9 cellular contexts compared by ENCODE assay signal in the genomic region with DNA sequence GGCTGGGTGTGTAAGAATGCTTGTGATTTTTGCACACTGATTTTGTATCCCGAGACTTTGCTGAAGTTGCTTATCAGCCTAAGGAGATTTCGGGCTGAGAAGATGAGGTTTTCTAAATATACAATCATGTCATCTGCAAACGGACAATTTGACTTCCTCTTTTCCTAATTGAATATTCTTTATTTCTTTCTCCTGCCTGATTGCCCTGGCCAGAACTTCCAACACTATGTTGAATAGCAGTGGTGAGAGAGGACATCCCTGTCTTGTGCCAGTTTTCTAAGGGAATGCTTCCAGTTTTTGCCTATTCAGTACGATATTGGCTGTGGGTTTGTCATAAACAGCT. TPM values are rescaled to one million over a fixed set of nuclear protein-coding genes. Genes with fewer than 3 reads are reported as not detected.
DNase-seq lines count a peak whose midpoint lies in the region; ATAC-seq and TF ChIP-seq lines count a peak whose summit lies in the region.
"Not testable (repeated sequence)": the region's sequence is repeated elsewhere in the genome, so short reads cannot be mapped to it uniquely, and the experiment has no call there.
"Had no signal": no experiment of that assay in that cellular context is flagged by ENCODE, and none has a peak within 500 bp of the region (broad histone marks: within the 10 kb centered on the region; RNA-seq: fewer than 3 reads in every experiment).

No MANE protein-coding gene starts in this region.

- not testable (repeated sequence) for H3K9me2 ChIP-seq in GM23248 (ENCODE audit: insufficient read depth); OCI-LY7 (ENCODE audit: insufficient read depth, low read length)

- not testable (repeated sequence) for H3F3A ChIP-seq in GM23248 (ENCODE audit: insufficient read depth); smooth muscle cell (ENCODE audit: low read depth)

- H2AFZ ChIP-seq in ACC112 (ENCODE audit: low read length, unreplicated experiment) (peak overlapping the region; percentile 84), GM23248 (peak overlapping the region; percentile 88), OCI-LY7 (ENCODE audit: low read length) (peak overlapping the region; percentile 72), smooth muscle cell (ENCODE audit: low read depth) (peak overlapping the region; percentile 88)

- not testable (repeated sequence) for H4K20me1 ChIP-seq in GM23248 (ENCODE audit: insufficient read depth); OCI-LY7 (ENCODE audit: insufficient read depth, low read length); smooth muscle cell (ENCODE audit: low read depth)

- H3K4me2 ChIP-seq in GM23248 (ENCODE audit: unreplicated experiment) (peak overlapping the region; percentile 96), OCI-LY7 (ENCODE audit: low read length) (peak overlapping the region; percentile 79), smooth muscle cell (peak overlapping the region; percentile 94)

- H3K36me3 ChIP-seq in ACC112 (ENCODE audit: insufficient read depth, low read length); GM23248 (ENCODE audit: low read depth); OCI-LY7 (ENCODE audit: insufficient read depth, low read length); right atrium auricular region; naive thymus-derived CD4-positive, alpha-beta T cell (ENCODE audit: control insufficient read depth in 2 of 3, insufficient read depth in 3 of 3, low read length in 3 of 3); smooth muscle cell (ENCODE audit: low read depth): not testable (repeated sequence)

- DNase-seq in GM23248; OCI-LY7 (ENCODE audit: low spot score); activated T-helper 1 cell treated with anti-CD3 and anti-CD28 coated beads, Interleukin-12 subunit alpha, Interleukin-12 subunit beta, Interleukin-2, Interleukin-4 antibody, amounts not matched to agents 30 ng/mL and 10 ng/mL and 1 ng/mL, durations not matched to agents 14 hours and 24 hours and 36 hours (ENCODE audit: low spot score); right atrium auricular region (ENCODE audit: low spot score); naive thymus-derived CD4-positive, alpha-beta T cell; smooth muscle cell (lab: John Stamatoyannopoulos, UW; ENCODE audit: unreplicated experiment): not testable (repeated sequence)

- 0 to 5% methylated on average over 4 of the region's 4 CpGs for WGBS in GM23248 (ENCODE audit: low coverage in 1 of 2, low lambda C conversion rate in 2 of 2, missing lambda C conversion rate in 2 of 2), 2 experiments
- WGBS in smooth muscle cell (ENCODE audit: low lambda C conversion rate), result 35% methylated on average over 4 of the region's 4 CpGs

- CTCF ChIA-PET in OCI-LY7 (lab: Charles Lee; ENCODE audit: unreplicated experiment); naive thymus-derived CD4-positive, alpha-beta T cell (lab: Charles Lee): not testable (repeated sequence)

- H3K4me1 Mint-ChIP-seq in activated T-helper 1 cell treated with anti-CD3 and anti-CD28 coated beads, Interleukin-12 subunit alpha, Interleukin-12 subunit beta, Interleukin-2, Interleukin-4 antibody, amounts not matched to agents 30 ng/mL and 10 ng/mL and 1 ng/mL, durations not matched to agents 14 hours and 24 hours and 36 hours (ENCODE audit: low read depth), result peaks cover 25% of the 10 kb centered on the region
- peaks cover 26% of the 10 kb centered on the region for H3K4me1 Mint-ChIP-seq in dendritic cell treated with granulocyte-macrophage colony-stimulating factor and Interleukin-4, amounts not matched to agents 40 ng/mL and 50 ng/mL, for 4 days (ENCODE audit: low read depth)
- peaks cover 12 to 41% (median 16%) of the 10 kb centered on the region in 7 donors for H3K4me1 Mint-ChIP-seq in naive thymus-derived CD4-positive, alpha-beta T cell

- peak overlapping the region; percentile 92 for H3K4me3 ChIP-seq in ACC112 (ENCODE audit: low read depth, low read length)
- H3K4me3 ChIP-seq in GM23248, result peak overlapping the region; percentile 80
- peak overlapping the region; percentile 75 for H3K4me3 ChIP-seq in OCI-LY7 (ENCODE audit: low read depth, low read length, poor library complexity, severe bottlenecking)
- H3K4me3 ChIP-seq in right atrium auricular region, result peak overlapping the region; percentile 38 to 59
- H3K4me3 ChIP-seq in naive thymus-derived CD4-positive, alpha-beta T cell (ENCODE audit: low read length), result peak overlapping the region; percentile 76
- H3K4me3 ChIP-seq in smooth muscle cell, result peak overlapping the region; percentile 69

- in situ Hi-C loops in GM23248 (cut with MboI), result not testable (repeated sequence)

- peaks cover 36% of the 10 kb centered on the region for H3K79me2 ChIP-seq in ACC112 (ENCODE audit: control insufficient read depth, insufficient read depth, low read length, unreplicated experiment)
- H3K79me2 ChIP-seq in GM23248 (ENCODE audit: insufficient read depth), result not testable (repeated sequence)
- H3K79me2 ChIP-seq in OCI-LY7 (ENCODE audit: insufficient read depth, low read depth, low read length), result peaks cover 43% of the 10 kb centered on the region
- peaks cover 26% of the 10 kb centered on the region for H3K79me2 ChIP-seq in smooth muscle cell (ENCODE audit: low read depth)

- not testable (repeated sequence) for TF ChIP-seq CTCF in OCI-LY7 (conservative IDR thresholded peaks at IDR 0.05; ENCODE audit: low read length); right atrium auricular region (IDR thresholded peaks at IDR 0.05); smooth muscle cell (IDR thresholded peaks at IDR 0.05; ENCODE audit: borderline replicate concordance, insufficient read depth, poor library complexity, severe bottlenecking)

- not testable (repeated sequence) for H3K27me3 ChIP-seq in ACC112 (ENCODE audit: insufficient read depth, low read length); right atrium auricular region; naive thymus-derived CD4-positive, alpha-beta T cell (ENCODE audit: control insufficient read depth in 2 of 2, insufficient read depth in 2 of 2, low read length in 2 of 2); smooth muscle cell (ENCODE audit: low read depth)
- H3K27me3 ChIP-seq in GM23248 (replicated peaks; ENCODE audit: insufficient read depth), result peaks cover 11% of the 10 kb centered on the region

- not testable (repeated sequence) for ATAC-seq in naive thymus-derived CD4-positive, alpha-beta T cell

- H3K9me3 Mint-ChIP-seq in activated T-helper 1 cell treated with anti-CD3 and anti-CD28 coated beads, Interleukin-12 subunit alpha, Interleukin-12 subunit beta, Interleukin-2, Interleukin-4 antibody, amounts not matched to agents 30 ng/mL and 10 ng/mL and 1 ng/mL, durations not matched to agents 14 hours and 24 hours and 36 hours; dendritic cell treated with granulocyte-macrophage colony-stimulating factor and Interleukin-4, amounts not matched to agents 40 ng/mL and 50 ng/mL, for 4 days; naive thymus-derived CD4-positive, alpha-beta T cell: not testable (repeated sequence)

- intact Hi-C loops in OCI-LY7 (cut with micrococcal nuclease; ENCODE audit: unreplicated experiment), result loop anchor here (1.0 to 2.0 kb wide), 2 partner anchors 47 to 688 kb away; a partner anchor contains a TSS
- intact Hi-C loops in activated T-helper 1 cell treated with anti-CD3 and anti-CD28 coated beads, Interleukin-12 subunit alpha, Interleukin-12 subunit beta, Interleukin-2, Interleukin-4 antibody, amounts not matched to agents 30 ng/mL and 10 ng/mL and 1 ng/mL, durations not matched to agents 14 hours and 24 hours and 36 hours (cut with micrococcal nuclease), result loop anchor here (5.0 kb wide), 1 partner anchor 688 kb away; a partner anchor contains a TSS
- intact Hi-C loops in dendritic cell treated with granulocyte-macrophage colony-stimulating factor and Interleukin-4, amounts not matched to agents 40 ng/mL and 50 ng/mL, for 4 days (cut with micrococcal nuclease); naive thymus-derived CD4-positive, alpha-beta T cell (cut with micrococcal nuclease): not testable (repeated sequence)

- not testable (repeated sequence) for H3K9me3 ChIP-seq in GM23248 (ENCODE audit: low read depth); OCI-LY7 (ENCODE audit: low read length); right atrium auricular region; naive thymus-derived CD4-positive, alpha-beta T cell (ENCODE audit: control insufficient read depth in 2 of 3, low read length in 3 of 3); smooth muscle cell (replicated peaks; ENCODE audit: low read depth)

- H3K4me1 ChIP-seq in ACC112 (ENCODE audit: control insufficient read depth, insufficient read depth, low read length, unreplicated experiment); GM23248 (ENCODE audit: insufficient read depth); naive thymus-derived CD4-positive, alpha-beta T cell (ENCODE audit: control insufficient read depth in 2 of 2, insufficient read depth in 2 of 2, low read length in 2 of 2); smooth muscle cell (ENCODE audit: low read depth): not testable (repeated sequence)
- H3K4me1 ChIP-seq in OCI-LY7 (ENCODE audit: insufficient read depth, low read length, poor library complexity, severe bottlenecking) (peaks cover 23% of the 10 kb centered on the region), right atrium auricular region (peaks cover 0 to 24% of the 10 kb centered on the region in 2 donors)

- H3K27me3 Mint-ChIP-seq in activated T-helper 1 cell treated with anti-CD3 and anti-CD28 coated beads, Interleukin-12 subunit alpha, Interleukin-12 subunit beta, Interleukin-2, Interleukin-4 antibody, amounts not matched to agents 30 ng/mL and 10 ng/mL and 1 ng/mL, durations not matched to agents 14 hours and 24 hours and 36 hours (ENCODE audit: insufficient read depth), result peaks cover 43% of the 10 kb centered on the region
- peaks cover 57% of the 10 kb centered on the region for H3K27me3 Mint-ChIP-seq in dendritic cell treated with granulocyte-macrophage colony-stimulating factor and Interleukin-4, amounts not matched to agents 40 ng/mL and 50 ng/mL, for 4 days
- H3K27me3 Mint-ChIP-seq in naive thymus-derived CD4-positive, alpha-beta T cell, result peaks cover 38 to 56% (median 51%) of the 10 kb centered on the region in 5 donors

- H3K4me3 Mint-ChIP-seq in activated T-helper 1 cell treated with anti-CD3 and anti-CD28 coated beads, Interleukin-12 subunit alpha, Interleukin-12 subunit beta, Interleukin-2, Interleukin-4 antibody, amounts not matched to agents 30 ng/mL and 10 ng/mL and 1 ng/mL, durations not matched to agents 14 hours and 24 hours and 36 hours, result peak overlapping the region; percentile 95
- peak overlapping the region; percentile 92 for H3K4me3 Mint-ChIP-seq in dendritic cell treated with granulocyte-macrophage colony-stimulating factor and Interleukin-4, amounts not matched to agents 40 ng/mL and 50 ng/mL, for 4 days
- H3K4me3 Mint-ChIP-seq in naive thymus-derived CD4-positive, alpha-beta T cell, result peak overlapping the region; percentile 87 to 99 (median 92)

- not testable (repeated sequence) for H3K36me3 Mint-ChIP-seq in activated T-helper 1 cell treated with anti-CD3 and anti-CD28 coated beads, Interleukin-12 subunit alpha, Interleukin-12 subunit beta, Interleukin-2, Interleukin-4 antibody, amounts not matched to agents 30 ng/mL and 10 ng/mL and 1 ng/mL, durations not matched to agents 14 hours and 24 hours and 36 hours (ENCODE audit: low read depth); dendritic cell treated with granulocyte-macrophage colony-stimulating factor and Interleukin-4, amounts not matched to agents 40 ng/mL and 50 ng/mL, for 4 days (ENCODE audit: low read depth); naive thymus-derived CD4-positive, alpha-beta T cell

- H3K27ac Mint-ChIP-seq in activated T-helper 1 cell treated with anti-CD3 and anti-CD28 coated beads, Interleukin-12 subunit alpha, Interleukin-12 subunit beta, Interleukin-2, Interleukin-4 antibody, amounts not matched to agents 30 ng/mL and 10 ng/mL and 1 ng/mL, durations not matched to agents 14 hours and 24 hours and 36 hours, result peak overlapping the region; percentile 50
- peak overlapping the region; percentile 42 for H3K27ac Mint-ChIP-seq in dendritic cell treated with granulocyte-macrophage colony-stimulating factor and Interleukin-4, amounts not matched to agents 40 ng/mL and 50 ng/mL, for 4 days
- H3K27ac Mint-ChIP-seq in naive thymus-derived CD4-positive, alpha-beta T cell, result peak overlapping the region in 4 of 9 donors; percentile 8 to 93 (median 26)

- H3K9ac ChIP-seq in GM23248, result peak overlapping the region; percentile 72
- H3K9ac ChIP-seq in smooth muscle cell (ENCODE audit: low read depth), result peak overlapping the region; percentile 56

- POLR2A ChIA-PET in OCI-LY7 (lab: Charles Lee); naive thymus-derived CD4-positive, alpha-beta T cell (lab: Charles Lee): not testable (repeated sequence)

- H3K27ac ChIP-seq in ACC112 (ENCODE audit: low read depth, low read length); GM23248; right atrium auricular region; naive thymus-derived CD4-positive, alpha-beta T cell (ENCODE audit: low read depth, low read length): not testable (repeated sequence)
- H3K27ac ChIP-seq in OCI-LY7 (ENCODE audit: low read depth, low read length, poor library complexity, severe bottlenecking) (peak overlapping the region; percentile 65), smooth muscle cell (ENCODE audit: low read depth) (peak overlapping the region; percentile 13)

- BruUV-seq in OCI-LY7 (replicated peaks; lab: Mats Ljungman, UMichigan), result TSS peak; percentile 63

RNA-seq across cellular contexts. Expression of a gene that starts 43.6 kb away (rescaled TPM):
- total RNA-seq in GM23248 (2014; rRNA removed; shearing (Covaris generic)), result not detected in 2 replicates
- not detected in 2 replicates for polyA plus RNA-seq in GM23248 (2016; fragmentation: Nextera tagmentation; extraction: Ambion mirVana)
- total RNA-seq in OCI-LY7 (2014; rRNA removed; shearing (Covaris generic)), result not detected in 2 replicates
- not detected in 2 replicates for total RNA-seq in OCI-LY7 (2022)
- not detected in 2 replicates for total RNA-seq in activated T-helper 1 cell treated with anti-CD3 and anti-CD28 coated beads, Interleukin-12 subunit alpha, Interleukin-12 subunit beta, Interleukin-2, Interleukin-4 antibody, amounts not matched to agents 30 ng/mL and 10 ng/mL and 1 ng/mL, durations not matched to agents 14 hours and 24 hours and 36 hours
- total RNA-seq in right atrium auricular region, result not detected
- not detected for total RNA-seq in naive thymus-derived CD4-positive, alpha-beta T cell
- polyA plus RNA-seq in naive thymus-derived CD4-positive, alpha-beta T cell, result not detected
- total RNA-seq in smooth muscle cell, result not detected in 2 replicates
- polyA plus RNA-seq in smooth muscle cell, result not detected in 2 replicates
- polyA plus RNA-seq: adipose tissue had no signal

RNA-seq across cellular contexts. Expression of a gene that starts 47.5 kb away (rescaled TPM):
- total RNA-seq in GM23248 (2014; rRNA removed; shearing (Covaris generic)), result 0.13 and 1.1 TPM in 2 replicates
- polyA plus RNA-seq in GM23248 (2016; fragmentation: Nextera tagmentation; extraction: Ambion mirVana) (2.9 and 3.8 TPM in 2 replicates), smooth muscle cell (8.0 and 8.2 TPM in 2 replicates)
- 13.4 and 16.2 TPM in 2 replicates for total RNA-seq in OCI-LY7 (2014; rRNA removed; shearing (Covaris generic))
- total RNA-seq in OCI-LY7 (2022) (22.3 and 22.6 TPM in 2 replicates), right atrium auricular region (1 to 10 TPM; 1.8 to 4.8 TPM), smooth muscle cell (1.6 and 4.0 TPM in 2 replicates)
- 4.8 and 6.4 TPM in 2 replicates for total RNA-seq in activated T-helper 1 cell treated with anti-CD3 and anti-CD28 coated beads, Interleukin-12 subunit alpha, Interleukin-12 subunit beta, Interleukin-2, Interleukin-4 antibody, amounts not matched to agents 30 ng/mL and 10 ng/mL and 1 ng/mL, durations not matched to agents 14 hours and 24 hours and 36 hours
- total RNA-seq in naive thymus-derived CD4-positive, alpha-beta T cell, result 1 to 10 TPM in 2 of 5 experiments, under 1 TPM in 3; 0.46 to 3.7 (median 0.66) TPM
- polyA plus RNA-seq in naive thymus-derived CD4-positive, alpha-beta T cell, result 1 to 10 TPM; 1.0 to 1.2 TPM

RNA-seq across cellular contexts. Expression of a gene that starts 52.0 kb away (rescaled TPM):
- total RNA-seq in GM23248 (2014; rRNA removed; shearing (Covaris generic)), result not detected in 2 replicates
- polyA plus RNA-seq in GM23248 (2016; fragmentation: Nextera tagmentation; extraction: Ambion mirVana), result not detected in 2 replicates
- not detected in 2 replicates for total RNA-seq in OCI-LY7 (2014; rRNA removed; shearing (Covaris generic))
- not detected in 2 replicates for total RNA-seq in OCI-LY7 (2022)
- not detected in 2 replicates for total RNA-seq in activated T-helper 1 cell treated with anti-CD3 and anti-CD28 coated beads, Interleukin-12 subunit alpha, Interleukin-12 subunit beta, Interleukin-2, Interleukin-4 antibody, amounts not matched to agents 30 ng/mL and 10 ng/mL and 1 ng/mL, durations not matched to agents 14 hours and 24 hours and 36 hours
- total RNA-seq in right atrium auricular region, result not detected
- not detected for total RNA-seq in naive thymus-derived CD4-positive, alpha-beta T cell
- not detected for polyA plus RNA-seq in naive thymus-derived CD4-positive, alpha-beta T cell
- total RNA-seq in smooth muscle cell, result not detected in 2 replicates
- 0.53 TPM in 1 of 2 replicates, not detected in the other for polyA plus RNA-seq in smooth muscle cell
- polyA plus RNA-seq: adipose tissue had no signal

RNA-seq across cellular contexts. Expression of a gene that starts 59.2 kb away (rescaled TPM):
- total RNA-seq in GM23248 (2014; rRNA removed; shearing (Covaris generic)), result not detected in 2 replicates
- not detected in 2 replicates for polyA plus RNA-seq in GM23248 (2016; fragmentation: Nextera tagmentation; extraction: Ambion mirVana)
- total RNA-seq in OCI-LY7 (2014; rRNA removed; shearing (Covaris generic)), result not detected in 2 replicates
- total RNA-seq in OCI-LY7 (2022), result not detected in 2 replicates
- total RNA-seq in activated T-helper 1 cell treated with anti-CD3 and anti-CD28 coated beads, Interleukin-12 subunit alpha, Interleukin-12 subunit beta, Interleukin-2, Interleukin-4 antibody, amounts not matched to agents 30 ng/mL and 10 ng/mL and 1 ng/mL, durations not matched to agents 14 hours and 24 hours and 36 hours, result 1.2 TPM in 1 of 2 replicates, not detected in the other
- not detected for total RNA-seq in right atrium auricular region
- 1 to 10 TPM in 1 of 5 experiments, not detected in 4; 1.2 TPM for total RNA-seq in naive thymus-derived CD4-positive, alpha-beta T cell
- not detected for polyA plus RNA-seq in naive thymus-derived CD4-positive, alpha-beta T cell
- not detected in 2 replicates for total RNA-seq in smooth muscle cell
- not detected in 2 replicates for polyA plus RNA-seq in smooth muscle cell
